12 cellular contexts compared by ENCODE assay signal in genomic region chr11:28756977-28757376, GRCh38.
DNase-seq lines count a peak whose midpoint lies in the region; ATAC-seq and TF ChIP-seq lines count a peak whose summit lies in the region.
"Had no signal": no experiment of that assay in that cellular context is flagged by ENCODE, and none has a peak within 500 bp of the region (broad histone marks: within the 10 kb centered on the region; RNA-seq: fewer than 3 reads in every experiment).

No MANE protein-coding gene starts in this region.

- intact Hi-C loops in A673 (cut with micrococcal nuclease; ENCODE audit: unreplicated experiment): no loop called here

- H3K9me3 ChIP-seq in A673 (ENCODE audit: low read depth, low read length, poor library complexity, severe bottlenecking): no peaks in the 10 kb centered on the region

- no peaks in the 10 kb centered on the region for H3K4me1 ChIP-seq in A673 (ENCODE audit: insufficient read depth, low read length, poor library complexity, severe bottlenecking)

- CTCF ChIA-PET in A673 (lab: Charles Lee): no interaction called here

- no peaks in the 10 kb centered on the region for H3K27me3 ChIP-seq in A673 (replicated peaks; ENCODE audit: insufficient read depth, low read depth, low read length, poor library complexity)

- no peak overlapping the region for H3K27ac ChIP-seq in A673 (ENCODE audit: low read depth, low read length, poor library complexity, severe bottlenecking)
- H3K27ac ChIP-seq: WERI-Rb-1 had no signal

- H3K36me3 ChIP-seq in A673 (ENCODE audit: insufficient read depth, low read length, poor library complexity, severe bottlenecking): no peaks in the 10 kb centered on the region
- H3K36me3 ChIP-seq: WERI-Rb-1 had no signal

- POLR2A ChIA-PET in A673 (lab: Charles Lee; ENCODE audit: low non-redundant PET): no interaction called here

- in situ Hi-C loops in astrocyte of the cerebellum (cut with HindIII; ENCODE audit: low sequenced_read_pairs): no loop called here

- no peak for TF ChIP-seq CTCF in A673 (conservative IDR thresholded peaks at IDR 0.05; ENCODE audit: low read depth, low read length)
- no peak for TF ChIP-seq CTCF in astrocyte of the cerebellum (IDR thresholded peaks at IDR 0.05; ENCODE audit: low read depth, low read length, missing control alignments)

- ATAC-seq in GM21423 (IDR thresholded peaks at IDR 0.05; ENCODE audit: unreplicated experiment): no peak

- H3K4me3 ChIP-seq in A673 (ENCODE audit: low read depth, low read length, poor library complexity, severe bottlenecking) (no peak overlapping the region), astrocyte of the cerebellum (ENCODE audit: low read depth, low read length) (no peak overlapping the region)

- peak; percentile 42 for DNase-seq in A673 (ENCODE audit: low spot score)
- peak; percentile 92 for DNase-seq in HS-27A (ENCODE audit: low read depth)
- DNase-seq in astrocyte of the cerebellum (ENCODE audit: low read depth): peak; percentile 57
- DNase-seq in iris pigment epithelial cell (ENCODE audit: low read depth): peak; percentile 86
- DNase-seq in NCI-H1436 (lab: John Stamatoyannopoulos, UW): no peak
- no peak for DNase-seq in NCI-H82 (lab: John Stamatoyannopoulos, UW)
- DNase-seq in D341Med (ENCODE audit: low spot score): no peak
- DNase-seq: amygdala, NCI-H446, Right ventricle myocardium superior, WERI-Rb-1 had no signal

- BruUV-seq in A673 (replicated peaks; lab: Mats Ljungman, UMichigan): no TSS peak

Comparison
In these comparisons a context has a peak if more than half of its experiments do, and no peak if none do; other contexts are left out.
1. DNase-seq: peak in A673 (single experiment), HS-27A (single experiment), astrocyte of the cerebellum (single experiment) and iris pigment epithelial cell (single experiment); none in NCI-H1436 (single experiment), NCI-H82 (single experiment) and D341Med (single experiment).